8 cellular contexts compared by ENCODE assay signal in genomic region chr5:115541586-115541985, GRCh38. TPM values are rescaled to one million over a fixed set of nuclear protein-coding genes. Genes with fewer than 3 reads are reported as not detected.
DNase-seq lines count a peak whose midpoint lies in the region; ATAC-seq, FAIRE-seq and TF ChIP-seq lines count a peak whose summit lies in the region.

No MANE protein-coding gene starts in this region.

- no peak overlapping the region for H2BK120ac ChIP-seq in trophoblast cell (ENCODE audit: insufficient read depth, low read length, poor library complexity)

- H3K27me3 Mint-ChIP-seq in endodermal cell (ENCODE audit: insufficient read depth): no peaks in the 10 kb centered on the region

- no peak overlapping the region for H3K4ac ChIP-seq in trophoblast cell (ENCODE audit: low read depth, low read length)

- H3K79me1 ChIP-seq in trophoblast cell (ENCODE audit: low read length): peaks cover 4% of the 10 kb centered on the region

- peaks cover 45% of the 10 kb centered on the region for H4K20me1 ChIP-seq in OCI-LY7 (ENCODE audit: insufficient read depth, low read length)

- no peak overlapping the region for H4K8ac ChIP-seq in trophoblast cell (ENCODE audit: low read depth, low read length)

- H2AK5ac ChIP-seq in trophoblast cell (ENCODE audit: low read length): no peak overlapping the region

- peaks cover 36% of the 10 kb centered on the region for H3K36me3 Mint-ChIP-seq in endodermal cell (ENCODE audit: low read depth)

- peak overlapping the region; percentile 85 for H3K9ac ChIP-seq in endodermal cell (ENCODE audit: extremely low read depth, low read length, poor library complexity, severe bottlenecking)
- H3K9ac ChIP-seq in trophoblast cell (ENCODE audit: low read length): no peak overlapping the region

- FAIRE-seq in pancreas (lab: Jason Lieb, UNC): no peak

- no peak overlapping the region for H4K12ac ChIP-seq in trophoblast cell (ENCODE audit: low read depth, low read length)

- DNase-seq in ELR (ENCODE audit: low read depth): peak; percentile 38
- DNase-seq in OCI-LY7 (ENCODE audit: low spot score): no peak
- no peak for DNase-seq in endodermal cell
- no peak for DNase-seq in pancreas
- no peak for DNase-seq in SK-N-DZ (ENCODE audit: low spot score)
- no peak for DNase-seq in trophoblast cell

- H3K4me1 Mint-ChIP-seq in endodermal cell: peaks cover 57% of the 10 kb centered on the region

- no peaks in the 10 kb centered on the region for H3K9me2 ChIP-seq in OCI-LY7 (ENCODE audit: insufficient read depth, low read length)

- TF ChIP-seq CTCF in OCI-LY7 (conservative IDR thresholded peaks at IDR 0.05; ENCODE audit: low read length): no peak
- no peak for TF ChIP-seq CTCF in endodermal cell (conservative IDR thresholded peaks at IDR 0.05)
- TF ChIP-seq CTCF in pancreas (IDR thresholded peaks at IDR 0.05): no peak

- intact Hi-C loops in OCI-LY7 (cut with micrococcal nuclease; ENCODE audit: unreplicated experiment) (loop anchor here (5.0 kb wide), 1 partner anchor 546 kb away; the partner anchor contains the start of gene COMMD10), pancreas (cut with DNase I) (no loop called here)

- no peak overlapping the region for H3K27ac ChIP-seq in OCI-LY7 (ENCODE audit: low read depth, low read length, poor library complexity, severe bottlenecking)
- no peak overlapping the region for H3K27ac ChIP-seq in endodermal cell (ENCODE audit: low read depth, low read length)
- peak overlapping the region in 3 of 4 donors; percentile 1 to 99 (median 99) for H3K27ac ChIP-seq in pancreas
- H3K27ac ChIP-seq in trophoblast cell (ENCODE audit: low read depth, low read length): no peak overlapping the region

- H2BK5ac ChIP-seq in trophoblast cell (ENCODE audit: low read depth, low read length, poor library complexity): no peak overlapping the region

- H3K9me3 ChIP-seq in OCI-LY7 (ENCODE audit: low read length) (peaks cover 8% of the 10 kb centered on the region; the same call in 1 of the 2 replicates), endodermal cell (ENCODE audit: control insufficient read depth, low read length) (peaks cover 11% of the 10 kb centered on the region), pancreas (no peaks in the 10 kb centered on the region), trophoblast cell (ENCODE audit: insufficient read depth, low read depth, low read length) (peaks cover 2% of the 10 kb centered on the region)

- H3K23ac ChIP-seq in trophoblast cell (ENCODE audit: low read length): no peak overlapping the region

- H3K4me3 ChIP-seq in OCI-LY7 (ENCODE audit: low read depth, low read length, poor library complexity, severe bottlenecking) (peak overlapping the region; percentile 92), endodermal cell (ENCODE audit: low read length) (peak overlapping the region; percentile 92), pancreas (peak overlapping the region; percentile 1 to 73 (median 66)), trophoblast cell (ENCODE audit: low read depth, low read length) (no peak overlapping the region)

- H3K4me3 Mint-ChIP-seq in endodermal cell: peak overlapping the region; percentile 97

- no peak overlapping the region for H3K18ac ChIP-seq in trophoblast cell (ENCODE audit: low read length)

- H3K4me2 ChIP-seq in OCI-LY7 (ENCODE audit: low read length) (peak overlapping the region; percentile 92), trophoblast cell (ENCODE audit: low read length) (no peak overlapping the region)

- WGBS in endodermal cell (ENCODE audit: insufficient coverage in 1 of 2, insufficient read length in 1 of 2), 2 experiments: 29 to 50% methylated on average over 1 to 2 of the region's 2 CpGs
- WGBS in pancreas, 2 donors: 9 to 13% methylated on average over 2 of the region's 2 CpGs
- WGBS in trophoblast cell (ENCODE audit: extremely low coverage, insufficient coverage, insufficient read length): no CpG with 5 or more reads among the region's 2 CpGs

- H2BK12ac ChIP-seq in trophoblast cell (ENCODE audit: low read length): no peak overlapping the region

- H3K14ac ChIP-seq in trophoblast cell (ENCODE audit: low read length): no peak overlapping the region

- POLR2A ChIA-PET in OCI-LY7 (lab: Charles Lee): interaction anchor here (0.6 to 1.1 kb wide), 5 partner anchors 14 to 354 kb away, joined by 3 to 7 read pairs (median 4); partner anchors contain the start of gene CCDC112

- H3K79me2 ChIP-seq in OCI-LY7 (ENCODE audit: insufficient read depth, low read depth, low read length) (peaks cover 74% of the 10 kb centered on the region), trophoblast cell (ENCODE audit: control insufficient read depth, insufficient read depth, low read length, poor library complexity) (peaks cover 10% of the 10 kb centered on the region)

- H4K91ac ChIP-seq in trophoblast cell (ENCODE audit: low read depth, low read length): no peak overlapping the region

- BruUV-seq in OCI-LY7 (replicated peaks; lab: Mats Ljungman, UMichigan): no TSS peak

- ATAC-seq in pancreas: no peak
- no peak for ATAC-seq in HG02840 (IDR thresholded peaks at IDR 0.05; ENCODE audit: low FRiP score, unreplicated experiment)
- ATAC-seq in HG02588 (IDR thresholded peaks at IDR 0.05; ENCODE audit: unreplicated experiment): no peak

- H3K4me1 ChIP-seq in OCI-LY7 (ENCODE audit: insufficient read depth, low read length, poor library complexity, severe bottlenecking): peaks cover 32% of the 10 kb centered on the region
- no peaks in the 10 kb centered on the region for H3K4me1 ChIP-seq in endodermal cell (ENCODE audit: control insufficient read depth, insufficient read depth, low read length)
- peaks cover 16 to 37% (median 28%) of the 10 kb centered on the region in 3 donors for H3K4me1 ChIP-seq in pancreas
- peaks cover 4 to 6% of the 10 kb centered on the region in 2 experiments for H3K4me1 ChIP-seq in trophoblast cell (ENCODE audit: control insufficient read depth in 1 of 2, insufficient read depth in 2 of 2, low read length in 2 of 2)

- no peak overlapping the region for H2AFZ ChIP-seq in OCI-LY7 (ENCODE audit: low read length)
- H2AFZ ChIP-seq in trophoblast cell (ENCODE audit: insufficient read depth, low read length, poor library complexity): no peak overlapping the region

- CTCF ChIA-PET in OCI-LY7 (lab: Charles Lee; ENCODE audit: unreplicated experiment): no interaction called here

- H3K9me3 Mint-ChIP-seq in endodermal cell: peaks cover 11% of the 10 kb centered on the region

- H3K27ac Mint-ChIP-seq in endodermal cell: no peak overlapping the region

- peaks cover 67% of the 10 kb centered on the region for H3K36me3 ChIP-seq in OCI-LY7 (ENCODE audit: insufficient read depth, low read length)
- H3K36me3 ChIP-seq in endodermal cell (ENCODE audit: control insufficient read depth, insufficient read depth, low read length): peaks cover 43% of the 10 kb centered on the region
- H3K36me3 ChIP-seq in pancreas: no peaks in the 10 kb centered on the region
- H3K36me3 ChIP-seq in trophoblast cell (ENCODE audit: control insufficient read depth in 1 of 2, insufficient read depth in 2 of 2, low read length in 2 of 2): peaks cover 3 to 4% of the 10 kb centered on the region in 2 experiments

- H3K27me3 ChIP-seq in endodermal cell (ENCODE audit: control insufficient read depth, insufficient read depth, low read length, poor library complexity, severe bottlenecking): no peaks in the 10 kb centered on the region
- no peaks in the 10 kb centered on the region for H3K27me3 ChIP-seq in pancreas
- no peaks in the 10 kb centered on the region for H3K27me3 ChIP-seq in trophoblast cell (ENCODE audit: insufficient read depth, low read length)

RNA-seq across cellular contexts. Expression of gene FEM1C, which starts 3.0 kb away (rescaled TPM):
- 4.6 and 5.6 TPM in 2 replicates for total RNA-seq in OCI-LY7 (2014; rRNA removed; shearing (Covaris generic))
- total RNA-seq in OCI-LY7 (2022) (9.0 and 9.5 TPM in 2 replicates), endodermal cell (10 to 100 TPM; 12.3 to 14.4 TPM), pancreas (10 to 100 TPM in 1 of 6 donors, 1 to 10 TPM in 5; 5.9 to 11.2 (median 8.0) TPM)
- polyA plus RNA-seq in endodermal cell (2013, experiment 1 of 2): 15.4 TPM
- 15.0 TPM for polyA plus RNA-seq in endodermal cell (2013, experiment 2 of 2)
- polyA plus RNA-seq in pancreas: 1 to 10 TPM; 3.2 to 4.4 TPM
- polyA plus RNA-seq in SK-N-DZ (2014; cell fraction: cytosol; rRNA removed): 5.3 and 5.6 TPM in 2 replicates
- polyA plus RNA-seq in SK-N-DZ (2014; cell fraction: nucleus; rRNA removed): 4.0 and 4.6 TPM in 2 replicates
- 6.8 and 7.1 TPM in 2 replicates for polyA plus RNA-seq in trophoblast cell (2013)

Comparison
In these comparisons a context has a peak if more than half of its experiments do, and no peak if none do; other contexts are left out.
1. H3K27ac ChIP-seq: peak in pancreas (3 of 4); none in OCI-LY7 (single experiment), endodermal cell (single experiment) and trophoblast cell (single experiment).